ENCODE assay signal across 16 cellular contexts in genomic region chr3:373193-373784, GRCh38.
DNase-seq lines count a peak whose midpoint lies in the region; ATAC-seq and TF ChIP-seq lines count a peak whose summit lies in the region.
"Had no signal": no experiment of that assay in that cellular context is flagged by ENCODE, and none has a peak within 500 bp of the region (broad histone marks: within the 10 kb centered on the region; RNA-seq: fewer than 3 reads in every experiment).

No MANE protein-coding gene starts in this region.

- TF ChIP-seq POLR2A in ovary (IDR thresholded peaks at IDR 0.05), result no peak

- ATAC-seq in stimulated activated naive CD8-positive, alpha-beta T cell treated with anti-CD3 and anti-CD28 coated beads, Interleukin-15, amount 100 ng/mL, for 72 hours, result no peak
- ATAC-seq: A549; CD8-positive, alpha-beta T cell; HCT116 had no signal

- no peak for TF ChIP-seq EP300 in ovary (IDR thresholded peaks at IDR 0.05)

- peaks cover under 1% of the 10 kb centered on the region for H3K27me3 Mint-ChIP-seq in stimulated activated naive CD8-positive, alpha-beta T cell treated with anti-CD3 and anti-CD28 coated beads, Interleukin-15, amount 100 ng/mL, for 72 hours

- DNase-seq in SJCRH30, result peak; percentile 24 to 50
- peak; percentile 66 for DNase-seq in islet precursor cell
- DNase-seq in ovary, result peak in 3 of 5 donors; percentile 30 to 59 (median 49)
- no peak for DNase-seq in substantia nigra (lab: John Stamatoyannopoulos, UW)
- DNase-seq in SKM-1 treated with dmso at 0.1 percent for 144 hours (lab: John Stamatoyannopoulos, UW; ENCODE audit: unreplicated experiment), result no peak
- no peak for DNase-seq in cerebellar nuclear complex (lab: John Stamatoyannopoulos, UW)
- no peak for DNase-seq in stimulated activated naive CD8-positive, alpha-beta T cell treated with anti-CD3 and anti-CD28 coated beads, Interleukin-15, amount 100 ng/mL, for 72 hours
- DNase-seq: CD8-positive, alpha-beta T cell; COR-L47; DMS153; DMS79 treated with DMSO at 0.1 percent for 48 hours; EL had no signal

- H3K9me3 ChIP-seq in SJCRH30 (replicated peaks), result no peaks in the 10 kb centered on the region
- H3K9me3 ChIP-seq in ovary, result no peaks in the 10 kb centered on the region
- H3K9me3 ChIP-seq: A549 had no signal

- 37 to 45% (median 38%) methylated on average over 6 of the region's 6 CpGs for WGBS in ovary, 3 donors

- H3K9me3 Mint-ChIP-seq in stimulated activated naive CD8-positive, alpha-beta T cell treated with anti-CD3 and anti-CD28 coated beads, Interleukin-15, amount 100 ng/mL, for 72 hours, result peaks cover 16 to 30% of the 10 kb centered on the region in 2 donors

- TF ChIP-seq CTCF in ovary (IDR thresholded peaks at IDR 0.05), result no peak

- no peaks in the 10 kb centered on the region for H3K4me1 Mint-ChIP-seq in stimulated activated naive CD8-positive, alpha-beta T cell treated with anti-CD3 and anti-CD28 coated beads, Interleukin-15, amount 100 ng/mL, for 72 hours
- H3K4me1 Mint-ChIP-seq: CD14-positive monocyte had no signal

- no peaks in the 10 kb centered on the region for H3K36me3 ChIP-seq in SJCRH30
- no peaks in the 10 kb centered on the region for H3K36me3 ChIP-seq in ovary

- H3K4me1 ChIP-seq in SJCRH30 (no peaks in the 10 kb centered on the region), ovary (ENCODE audit: insufficient read depth) (peaks cover 7% of the 10 kb centered on the region)
- H3K4me1 ChIP-seq: A549 had no signal

- H3K27me3 ChIP-seq in SJCRH30, result no peaks in the 10 kb centered on the region
- no peaks in the 10 kb centered on the region for H3K27me3 ChIP-seq in ovary

- H3K27ac ChIP-seq in SJCRH30 (no peak overlapping the region), ovary (no peak overlapping the region), substantia nigra (ENCODE audit: low read depth, low read length, poor library complexity, severe bottlenecking) (no peak overlapping the region)
- H3K27ac ChIP-seq: A549, HL-60 had no signal

- H3K4me3 ChIP-seq in SJCRH30 (no peak overlapping the region), ovary (no peak overlapping the region)
- H3K4me3 ChIP-seq: A549 had no signal

- intact Hi-C loops in ovary (cut with DNase I), result no loop called here

- no peak overlapping the region for H3K4me3 Mint-ChIP-seq in stimulated activated naive CD8-positive, alpha-beta T cell treated with anti-CD3 and anti-CD28 coated beads, Interleukin-15, amount 100 ng/mL, for 72 hours
- H3K4me3 Mint-ChIP-seq: CD14-positive monocyte; CD8-positive, alpha-beta T cell had no signal

- H3K27ac Mint-ChIP-seq in stimulated activated naive CD8-positive, alpha-beta T cell treated with anti-CD3 and anti-CD28 coated beads, Interleukin-15, amount 100 ng/mL, for 72 hours, result no peak overlapping the region
- H3K27ac Mint-ChIP-seq: CD14-positive monocyte; CD8-positive, alpha-beta T cell had no signal

Comparison
In these comparisons a context has a peak if more than half of its experiments do, and no peak if none do; other contexts are left out.
1. DNase-seq: peak in SJCRH30 (2 of 2), islet precursor cell (single experiment) and ovary (3 of 5); none in substantia nigra (0 of 49), SKM-1 treated with dmso at 0.1 percent for 144 hours (single experiment), cerebellar nuclear complex (0 of 2) and stimulated activated naive CD8-positive, alpha-beta T cell treated with anti-CD3 and anti-CD28 coated beads, Interleukin-15, amount 100 ng/mL, for 72 hours (0 of 2).